2 cellular contexts compared by ENCODE assay signal in genomic region chr11:94762995-94763394, GRCh38.
TF ChIP-seq lines count a peak whose summit lies in the region.

No MANE protein-coding gene starts in this region.

TF ChIP-seq in liver, 16 proteins besides CTCF, POLR2A, EP300 and RAD21 (continued from another document):
- TF ChIP-seq FOXA2 (IDR thresholded peaks at IDR 0.05) (no peak), ZBTB33 (IDR thresholded peaks at IDR 0.05) (peak; percentile 23), YY1 (IDR thresholded peaks at IDR 0.05) (peak; percentile 56), TAF1 (conservative IDR thresholded peaks at IDR 0.05) (no peak), JUND (IDR thresholded peaks at IDR 0.05) (peak; percentile 26 to 66), FOXA1 (IDR thresholded peaks at IDR 0.05) (no peak), HNF4A (conservative IDR thresholded peaks at IDR 0.05) (peak; percentile 59 to 62), MAX (IDR thresholded peaks at IDR 0.05) (peak; percentile 72), RXRA (IDR thresholded peaks at IDR 0.05) (peak; percentile 35 to 79), EGR1 (IDR thresholded peaks at IDR 0.05; ENCODE audit: low read depth in 2 of 2) (no peak), ATF3 (IDR thresholded peaks at IDR 0.05) (no peak)

TF ChIP-seq in HepG2, 621 proteins besides CTCF, POLR2A, EP300 and RAD21 (continued from another document):
- TF ChIP-seq ARNT2 (CRISPR knock-in tag; IDR thresholded peaks at IDR 0.05; ENCODE audit: low read depth), result no peak
- TF ChIP-seq ZNF232 (CRISPR knock-in tag; IDR thresholded peaks at IDR 0.05; ENCODE audit: borderline replicate concordance), result no peak
- no peak for TF ChIP-seq ZNF468 (CRISPR knock-in tag; IDR thresholded peaks at IDR 0.05)
- no peak for TF ChIP-seq ZNF343 (CRISPR knock-in tag; IDR thresholded peaks at IDR 0.05)
- no peak for TF ChIP-seq ZNF253 (CRISPR knock-in tag; IDR thresholded peaks at IDR 0.05; ENCODE audit: borderline replicate concordance)
- no peak for TF ChIP-seq ZBTB25 (CRISPR knock-in tag; IDR thresholded peaks at IDR 0.05)
- TF ChIP-seq ZNF18 (CRISPR knock-in tag; IDR thresholded peaks at IDR 0.05; ENCODE audit: insufficient replicate concordance), result no peak
- TF ChIP-seq CENPX (CRISPR knock-in tag; IDR thresholded peaks at IDR 0.05), result no peak
- TF ChIP-seq AGO2 (optimal IDR thresholded peaks at IDR 0.05; ENCODE audit: low read depth, low read length), result no peak
- TF ChIP-seq HNF4G (IDR thresholded peaks at IDR 0.05; ENCODE audit: borderline replicate concordance, low read depth, low read length), result no peak
- TF ChIP-seq HNF4G (CRISPR knock-in tag; IDR thresholded peaks at IDR 0.05; ENCODE audit: borderline replicate concordance, low read depth), result no peak
- no peak for TF ChIP-seq RBAK (CRISPR knock-in tag; IDR thresholded peaks at IDR 0.05)
- no peak for TF ChIP-seq RBM39 (IDR thresholded peaks at IDR 0.05; ENCODE audit: low read depth, low read length, poor library complexity, severe bottlenecking)
- TF ChIP-seq ZNF574 (CRISPR knock-in tag; IDR thresholded peaks at IDR 0.05), result no peak
- no peak for TF ChIP-seq HOMEZ (CRISPR knock-in tag; IDR thresholded peaks at IDR 0.05; ENCODE audit: low read depth)
- TF ChIP-seq SRF (IDR thresholded peaks at IDR 0.05; ENCODE audit: low read depth, low read length), result no peak
- TF ChIP-seq ZSCAN30 (CRISPR knock-in tag; IDR thresholded peaks at IDR 0.05), result no peak
- TF ChIP-seq ADNP (CRISPR knock-in tag; IDR thresholded peaks at IDR 0.05), result no peak
- no peak for TF ChIP-seq ZNF280B (CRISPR knock-in tag; IDR thresholded peaks at IDR 0.05; ENCODE audit: borderline replicate concordance)
